In genomic region chr12:9081667-9082243, GRCh38 we compare ENCODE assay signal across 23 cellular contexts. TPM values are rescaled to one million over a fixed set of nuclear protein-coding genes. Genes with fewer than 3 reads are reported as not detected.
DNase-seq lines count a peak whose midpoint lies in the region; ATAC-seq, FAIRE-seq and TF ChIP-seq lines count a peak whose summit lies in the region.
"Had no signal": no experiment of that assay in that cellular context is flagged by ENCODE, and none has a peak within 500 bp of the region (broad histone marks: within the 10 kb centered on the region; RNA-seq: fewer than 3 reads in every experiment).

No MANE protein-coding gene starts in this region.

- H3K4me3 Mint-ChIP-seq in CD8-positive, alpha-beta memory T cell, result no peak overlapping the region
- no peak overlapping the region for H3K4me3 Mint-ChIP-seq in central memory CD8-positive, alpha-beta T cell
- H3K4me3 Mint-ChIP-seq: CD14-positive monocyte; CD4-positive, CD25-positive, alpha-beta regulatory T cell had no signal

- no peaks in the 10 kb centered on the region for H3K4me1 ChIP-seq in CD8-positive, alpha-beta memory T cell (ENCODE audit: insufficient read depth, low read length)
- H3K4me1 ChIP-seq in HepG2 (ENCODE audit: insufficient read depth, low read length) (peaks cover 39% of the 10 kb centered on the region), lung (ENCODE audit: control insufficient read depth in 2 of 2, insufficient read depth in 2 of 2, low read length in 2 of 2) (peaks cover 0 to 4% of the 10 kb centered on the region in 2 donors)
- H3K4me1 ChIP-seq: BE2C, BLaER1, Caco-2 had no signal

- no peaks in the 10 kb centered on the region for H3K27me3 ChIP-seq in CD8-positive, alpha-beta memory T cell (ENCODE audit: insufficient read depth, low read length, poor library complexity, severe bottlenecking)
- H3K27me3 ChIP-seq in HepG2 (ENCODE audit: control insufficient read depth in 1 of 2, insufficient read depth in 2 of 2, low read length in 2 of 2) (no peaks in the 10 kb centered on the region), lung (ENCODE audit: control insufficient read depth, insufficient read depth) (no peaks in the 10 kb centered on the region)
- H3K27me3 ChIP-seq: BE2C, BLaER1 had no signal

- POLR2A ChIA-PET in CD8-positive, alpha-beta memory T cell (lab: Charles Lee), result no interaction called here
- POLR2A ChIA-PET in HepG2 (lab: Yijun Ruan, JAX), result interaction anchor here (1.0 to 1.3 kb wide), 5 partner anchors 9 to 32 kb away, joined by 3 read pairs; no protein-coding TSS in a partner anchor

- no peak overlapping the region for H3K4me3 ChIP-seq in CD8-positive, alpha-beta memory T cell (ENCODE audit: low read length)
- H3K4me3 ChIP-seq in HepG2 (replicated peaks in 1 of 3; ENCODE audit: insufficient read depth in 1 of 3, low read depth in 2 of 3, low read length in 3 of 3), result no peak overlapping the region
- no peak overlapping the region for H3K4me3 ChIP-seq in lung
- H3K4me3 ChIP-seq: BLaER1 had no signal

- in situ Hi-C loops in HepG2 (cut with HindIII; ENCODE audit: extremely low pct_ligation_motif_present, low pct_unique_long_range_greater_than_20kb), result no loop called here

- CTCF ChIA-PET in CD8-positive, alpha-beta memory T cell (lab: Charles Lee), result no interaction called here
- CTCF ChIA-PET in HepG2 (lab: Yijun Ruan, JAX; ENCODE audit: low intra/inter-chr PET ratio, low total read pairs), result no interaction called here

- TF ChIP-seq POLR2A in HepG2 (IDR thresholded peaks at IDR 0.05; ENCODE audit: insufficient read depth in 1 of 2, low read depth in 2 of 2, low read length in 2 of 2), result peak; percentile 26 to 57; a peak in 3 of 4 replicates

- peak overlapping the region in 6 of 8 donors; percentile 11 to 75 (median 45) for H3K27ac Mint-ChIP-seq in CD8-positive, alpha-beta memory T cell
- peak overlapping the region; percentile 61 for H3K27ac Mint-ChIP-seq in central memory CD8-positive, alpha-beta T cell (ENCODE audit: low read depth)
- H3K27ac Mint-ChIP-seq: CD14-positive monocyte; CD4-positive, CD25-positive, alpha-beta regulatory T cell had no signal

- FAIRE-seq in HepG2 (lab: Jason Lieb, UNC), result no peak
- FAIRE-seq: A204.1, D721Med, GM12891, GM19239 had no signal

- BruUV-seq in HepG2 (replicated peaks; lab: Mats Ljungman, UMichigan), result no TSS peak

- peaks cover 0 to 4% of the 10 kb centered on the region in 2 donors for H3K27me3 Mint-ChIP-seq in CD8-positive, alpha-beta memory T cell
- H3K27me3 Mint-ChIP-seq in central memory CD8-positive, alpha-beta T cell, result no peaks in the 10 kb centered on the region

- H3K9ac ChIP-seq in HepG2 (ENCODE audit: insufficient read depth, low read depth, low read length), result no peak overlapping the region
- H3K9ac ChIP-seq: BLaER1 had no signal

- peaks cover 66% of the 10 kb centered on the region for H4K20me1 ChIP-seq in HepG2 (ENCODE audit: insufficient read depth, low read length)
- H4K20me1 ChIP-seq: BLaER1 had no signal

- no peak for DNase-seq in CD8-positive, alpha-beta memory T cell
- DNase-seq in central memory CD8-positive, alpha-beta T cell (ENCODE audit: low spot score in 2 of 2), result no peak
- DNase-seq in HepG2 (ENCODE audit: low spot score) (no peak), lung (ENCODE audit: low spot score) (no peak), NCI-H82 treated with DMSO at 0.1 percent for 48 hours (lab: John Stamatoyannopoulos, UW; ENCODE audit: unreplicated experiment) (no peak)
- DNase-seq: 8988T; ACHN; BE2C; C1 segment of cervical spinal cord; Caco-2; Calu3; CD4-positive, alpha-beta memory T cell; CD4-positive, CD25-positive, alpha-beta regulatory T cell; DMS79 treated with DMSO at 0.1 percent for 48 hours; GF-D8 had no signal

- H3K79me2 ChIP-seq in HepG2 (ENCODE audit: insufficient read depth, low read length), result peaks cover 41% of the 10 kb centered on the region

- TF ChIP-seq RAD21 in HepG2 (CRISPR knock-in tag; IDR thresholded peaks at IDR 0.05), result no peak

- no peak overlapping the region for H3K27ac ChIP-seq in CD8-positive, alpha-beta memory T cell (ENCODE audit: low read depth, low read length)
- no peak overlapping the region for H3K27ac ChIP-seq in HepG2 (ENCODE audit: extremely low read length, insufficient read depth, low read length)
- peak overlapping the region; percentile 30 to 47 for H3K27ac ChIP-seq in lung (ENCODE audit: low read depth in 1 of 2, low read length in 1 of 2)
- H3K27ac ChIP-seq: BLaER1 had no signal

- WGBS in HepG2 (ENCODE audit: low lambda C conversion rate), result 100% methylated on average over 2 of the region's 2 CpGs
- 85% methylated on average over 2 of the region's 2 CpGs for WGBS in lung, 2 donors

- TF ChIP-seq CTCF in HepG2 (CRISPR knock-in tag; IDR thresholded peaks at IDR 0.05) (no peak), lung (IDR thresholded peaks at IDR 0.05; ENCODE audit: control extremely low read depth, extremely low read depth) (no peak)

- TF ChIP-seq EP300 in HepG2 (IDR thresholded peaks at IDR 0.05; ENCODE audit: low read depth in 2 of 2, low read length in 2 of 2), result no peak
- no peak for TF ChIP-seq EP300 in HepG2 (CRISPR knock-in tag; IDR thresholded peaks at IDR 0.05; ENCODE audit: borderline replicate concordance)

- intact Hi-C loops in HepG2 (cut with micrococcal nuclease; ENCODE audit: unreplicated experiment), result no loop called here

- H3K4me2 ChIP-seq in HepG2 (ENCODE audit: low read depth, low read length), result 0 out of 2 replicates have a peak overlapping the region, but pooled peaks have one; percentile 30
- H3K4me2 ChIP-seq: BLaER1 had no signal

- H3K9me3 Mint-ChIP-seq in CD8-positive, alpha-beta memory T cell, result peaks cover 0 to 23% (median 16%) of the 10 kb centered on the region in 5 donors
- H3K9me3 Mint-ChIP-seq in central memory CD8-positive, alpha-beta T cell, result peaks cover 12% of the 10 kb centered on the region

- H3K36me3 ChIP-seq in CD8-positive, alpha-beta memory T cell (ENCODE audit: insufficient read depth, low read length), result no peaks in the 10 kb centered on the region
- H3K36me3 ChIP-seq in HepG2 (replicated peaks in 1 of 2; ENCODE audit: control insufficient read depth in 1 of 2, insufficient read depth in 2 of 2, low read length in 2 of 2) (peaks cover 21 to 94% of the 10 kb centered on the region in 2 experiments), lung (ENCODE audit: control insufficient read depth in 2 of 2, insufficient read depth in 2 of 2, low read length in 2 of 2) (peaks cover 17 to 28% of the 10 kb centered on the region in 2 donors)
- H3K36me3 ChIP-seq: BE2C, BLaER1 had no signal

- H3K9me3 ChIP-seq in CD8-positive, alpha-beta memory T cell (ENCODE audit: low read length), result no peaks in the 10 kb centered on the region
- H3K9me3 ChIP-seq in HepG2 (ENCODE audit: low read length) (no peaks in the 10 kb centered on the region), lung (ENCODE audit: control insufficient read depth in 2 of 2, insufficient read depth in 1 of 2, low read length in 1 of 2) (peaks cover 3 to 5% of the 10 kb centered on the region in 2 donors)
- H3K9me3 ChIP-seq: BE2C had no signal

- H3K36me3 Mint-ChIP-seq in CD8-positive, alpha-beta memory T cell, result peaks cover 29 to 50% (median 30%) of the 10 kb centered on the region in 3 donors
- peaks cover 10% of the 10 kb centered on the region for H3K36me3 Mint-ChIP-seq in central memory CD8-positive, alpha-beta T cell (ENCODE audit: insufficient read depth)
- H3K36me3 Mint-ChIP-seq: CD14-positive monocyte had no signal

- peaks cover 29 to 42% (median 40%) of the 10 kb centered on the region in 3 donors for H3K4me1 Mint-ChIP-seq in CD8-positive, alpha-beta memory T cell
- H3K4me1 Mint-ChIP-seq in central memory CD8-positive, alpha-beta T cell, result peaks cover 40% of the 10 kb centered on the region
- H3K4me1 Mint-ChIP-seq: CD14-positive monocyte had no signal

- no peak overlapping the region for H2AFZ ChIP-seq in HepG2 (ENCODE audit: low read length)

- no peak for ATAC-seq in central memory CD8-positive, alpha-beta T cell (replicated peaks; ENCODE audit: extremely low read depth, poor library complexity, severe bottlenecking)
- peak; percentile 40 for ATAC-seq in HepG2
- no peak for ATAC-seq in lung (ENCODE audit: insufficient read depth, low FRiP score)
- ATAC-seq in HG03521 (IDR thresholded peaks at IDR 0.05; ENCODE audit: unreplicated experiment), result no peak
- ATAC-seq in HG03095 (IDR thresholded peaks at IDR 0.05; ENCODE audit: unreplicated experiment), result no peak

TF ChIP-seq in HepG2, 621 proteins besides CTCF, POLR2A, EP300 and RAD21 (continues in another document):
- TF ChIP-seq SMAD3 (CRISPR knock-in tag; IDR thresholded peaks at IDR 0.05) (no peak), MEIS1 (CRISPR knock-in tag; IDR thresholded peaks at IDR 0.05; ENCODE audit: borderline replicate concordance) (no peak), ZNF737 (CRISPR knock-in tag; IDR thresholded peaks at IDR 0.05; ENCODE audit: borderline replicate concordance) (no peak), HIVEP1 (CRISPR knock-in tag; IDR thresholded peaks at IDR 0.05) (no peak), ETV5 (CRISPR knock-in tag; IDR thresholded peaks at IDR 0.05; ENCODE audit: borderline replicate concordance) (no peak), HNF4A (CRISPR knock-in tag; IDR thresholded peaks at IDR 0.05) (no peak)

RNA-seq across cellular contexts. Expression of gene A2M, which starts 34.0 kb away (rescaled TPM):
- 1 to 10 TPM; 1.4 to 1.6 TPM for total RNA-seq in CD8-positive, alpha-beta memory T cell
- polyA plus RNA-seq in CD8-positive, alpha-beta memory T cell, result 2.2 TPM
- total RNA-seq in HepG2 (2016; rRNA removed; fragmentation: Illumina TruSeq; extraction: Trizol), result 1,675 and 2,807 TPM in 2 replicates
- total RNA-seq in HepG2 (2016; cell fraction: cytosol; rRNA removed; fragmentation: Illumina TruSeq; extraction: Trizol; ENCODE audit: low read depth), result 234 and 270 TPM in 2 replicates
- 1,476 and 2,691 TPM in 2 replicates for total RNA-seq in HepG2 (2016; cell fraction: insoluble cytoplasmic fraction; rRNA removed; fragmentation: Illumina TruSeq; extraction: Trizol)
- 813 and 957 TPM in 2 replicates for total RNA-seq in HepG2 (2016; cell fraction: membrane; rRNA removed; fragmentation: Illumina TruSeq; extraction: Trizol)
- total RNA-seq in HepG2 (2016; cell fraction: nucleus; rRNA removed; fragmentation: Illumina TruSeq; extraction: Trizol), result 2,507 and 2,973 TPM in 2 replicates
- polyA plus RNA-seq in HepG2 (2011; rRNA removed), result 6,551 and 8,760 TPM in 2 replicates
- 4,485 and 9,624 TPM in 2 replicates for polyA plus RNA-seq in HepG2 (2011; cell fraction: cytosol; rRNA removed)
- 2,489 and 3,325 TPM in 2 replicates for polyA plus RNA-seq in HepG2 (2011; cell fraction: nucleus; rRNA removed)
- polyA plus RNA-seq in HepG2 (2012), result 4,336 and 6,335 TPM in 2 replicates
- polyA plus RNA-seq in HepG2 (2016; cell fraction: cytosol; fragmentation: Illumina TruSeq; extraction: Trizol; ENCODE audit: low read depth), result 214 and 262 TPM in 2 replicates
- 1,149 and 1,250 TPM in 2 replicates for polyA plus RNA-seq in HepG2 (2016; cell fraction: insoluble cytoplasmic fraction; fragmentation: Illumina TruSeq; extraction: Trizol; ENCODE audit: low read depth)
- polyA plus RNA-seq in HepG2 (2016; cell fraction: membrane; fragmentation: Illumina TruSeq; extraction: Trizol; ENCODE audit: low read depth), result 465 and 618 TPM in 2 replicates
- polyA plus RNA-seq in HepG2 (2016; cell fraction: nucleus; fragmentation: Illumina TruSeq; extraction: Trizol; ENCODE audit: insufficient read depth, low read depth), result 2,564 and 2,683 TPM in 2 replicates
- 3.9 and 4,519 TPM in 2 replicates for polyA minus RNA-seq in HepG2 (2011; rRNA and poly(A)+ RNA removed; ENCODE audit: low replicate concordance)
- 3,071 and 7,219 TPM in 2 replicates for polyA minus RNA-seq in HepG2 (2011; cell fraction: cytosol; rRNA and poly(A)+ RNA removed)
- 2,321 and 4,395 TPM in 2 replicates for polyA minus RNA-seq in HepG2 (2011; cell fraction: nucleus; rRNA and poly(A)+ RNA removed)
- total RNA-seq in lung, result 1,000 to 10,000 TPM; 1,082 to 2,674 TPM
- polyA plus RNA-seq in lung, result 100 to 1,000 TPM; 377 to 467 TPM
- total RNA-seq: Calu3; CD4-positive, CD25-positive, alpha-beta regulatory T cell had no signal
- polyA plus RNA-seq: CD4-positive, CD25-positive, alpha-beta regulatory T cell had no signal

Comparison
In these comparisons a context has a peak if more than half of its experiments do, and no peak if none do; other contexts are left out.
1. H3K27ac ChIP-seq: peak in lung (2 of 2); none in CD8-positive, alpha-beta memory T cell (single experiment) and HepG2 (single experiment).
2. RNA of gene A2M, which starts 34.0 kb away (total RNA-seq): 234 to 2,973 TPM in HepG2 and 1,082 to 2,674 TPM in lung; 1.4 to 1.6 TPM in CD8-positive, alpha-beta memory T cell; every median in the first group is over 10 times any median in the second.